ENCODE assay signal across 1 cellular context in the genomic region with DNA sequence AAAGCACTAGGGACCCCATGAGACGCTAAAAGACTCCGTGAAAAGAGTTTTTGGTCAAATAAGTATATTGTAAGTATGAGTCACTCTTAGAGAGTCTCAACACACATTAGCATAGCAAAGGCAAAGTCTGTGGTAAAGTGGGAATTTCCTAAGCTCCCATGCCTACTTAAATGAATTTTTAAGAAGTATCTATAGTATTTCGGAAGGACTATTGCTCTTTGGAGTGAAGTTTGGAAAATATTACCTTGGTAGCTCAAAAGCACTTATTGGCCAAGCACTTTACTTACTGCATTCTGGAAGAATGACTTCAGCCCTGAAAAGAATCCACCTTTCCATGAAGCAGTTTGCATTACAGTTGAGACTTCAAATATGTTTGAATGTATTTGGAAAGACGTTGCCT.
TF ChIP-seq lines count a peak whose summit lies in the region.

No MANE protein-coding gene starts in this region.

TF ChIP-seq in GM12878, 131 proteins besides CTCF, POLR2A, EP300 and RAD21:
- TF ChIP-seq CBFB (IDR thresholded peaks at IDR 0.05; ENCODE audit: low read depth) (no peak), PAX5 (IDR thresholded peaks at IDR 0.05; ENCODE audit: borderline replicate concordance, low read depth, low read length) (no peak), BHLHE40 (IDR thresholded peaks at IDR 0.05; ENCODE audit: borderline replicate concordance in 1 of 2, low read depth in 2 of 2, low read length in 1 of 2) (no peak), SMARCA5 (IDR thresholded peaks at IDR 0.05) (no peak), CBX3 (IDR thresholded peaks at IDR 0.05; ENCODE audit: borderline replicate concordance, low read depth) (no peak), HDGF (IDR thresholded peaks at IDR 0.05) (no peak), JUND (IDR thresholded peaks at IDR 0.05; ENCODE audit: low read depth, low read length) (no peak), KLF5 (IDR thresholded peaks at IDR 0.05; ENCODE audit: partially characterized antibody) (no peak)
- TF ChIP-seq, protein P1, sequence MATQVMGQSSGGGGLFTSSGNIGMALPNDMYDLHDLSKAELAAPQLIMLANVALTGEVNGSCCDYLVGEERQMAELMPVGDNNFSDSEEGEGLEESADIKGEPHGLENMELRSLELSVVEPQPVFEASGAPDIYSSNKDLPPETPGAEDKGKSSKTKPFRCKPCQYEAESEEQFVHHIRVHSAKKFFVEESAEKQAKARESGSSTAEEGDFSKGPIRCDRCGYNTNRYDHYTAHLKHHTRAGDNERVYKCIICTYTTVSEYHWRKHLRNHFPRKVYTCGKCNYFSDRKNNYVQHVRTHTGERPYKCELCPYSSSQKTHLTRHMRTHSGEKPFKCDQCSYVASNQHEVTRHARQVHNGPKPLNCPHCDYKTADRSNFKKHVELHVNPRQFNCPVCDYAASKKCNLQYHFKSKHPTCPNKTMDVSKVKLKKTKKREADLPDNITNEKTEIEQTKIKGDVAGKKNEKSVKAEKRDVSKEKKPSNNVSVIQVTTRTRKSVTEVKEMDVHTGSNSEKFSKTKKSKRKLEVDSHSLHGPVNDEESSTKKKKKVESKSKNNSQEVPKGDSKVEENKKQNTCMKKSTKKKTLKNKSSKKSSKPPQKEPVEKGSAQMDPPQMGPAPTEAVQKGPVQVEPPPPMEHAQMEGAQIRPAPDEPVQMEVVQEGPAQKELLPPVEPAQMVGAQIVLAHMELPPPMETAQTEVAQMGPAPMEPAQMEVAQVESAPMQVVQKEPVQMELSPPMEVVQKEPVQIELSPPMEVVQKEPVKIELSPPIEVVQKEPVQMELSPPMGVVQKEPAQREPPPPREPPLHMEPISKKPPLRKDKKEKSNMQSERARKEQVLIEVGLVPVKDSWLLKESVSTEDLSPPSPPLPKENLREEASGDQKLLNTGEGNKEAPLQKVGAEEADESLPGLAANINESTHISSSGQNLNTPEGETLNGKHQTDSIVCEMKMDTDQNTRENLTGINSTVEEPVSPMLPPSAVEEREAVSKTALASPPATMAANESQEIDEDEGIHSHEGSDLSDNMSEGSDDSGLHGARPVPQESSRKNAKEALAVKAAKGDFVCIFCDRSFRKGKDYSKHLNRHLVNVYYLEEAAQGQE (IDR thresholded peaks at IDR 0.05; ENCODE audit: low read depth, low read length): no peak
